ENCODE assay signal across 8 cellular contexts in genomic region chr20:35953411-35954199, GRCh38. TPM values are rescaled to one million over a fixed set of nuclear protein-coding genes. Genes with fewer than 3 reads are reported as not detected.
DNase-seq lines count a peak whose midpoint lies in the region; ATAC-seq lines count a peak whose summit lies in the region.

No MANE protein-coding gene starts in this region.

- no peaks in the 10 kb centered on the region for H3K9me3 ChIP-seq in esophagus (ENCODE audit: control insufficient read depth in 2 of 2, insufficient read depth in 1 of 2, low read depth in 1 of 2, low read length in 1 of 2)

- peak overlapping the region; percentile 99 for H3K4me3 Mint-ChIP-seq in activated T-cell treated with anti-CD3 and anti-CD28 coated beads, Interleukin-2, amount 50 U/mL, for 4 hours
- H3K4me3 Mint-ChIP-seq in naive thymus-derived CD8-positive, alpha-beta T cell: peak overlapping the region; percentile 89 to 100 (median 99)

- H3K27ac Mint-ChIP-seq in naive thymus-derived CD8-positive, alpha-beta T cell: peak overlapping the region; percentile 94 to 100 (median 99)

- peak overlapping the region; percentile 100 for H3K27ac ChIP-seq in esophagus (ENCODE audit: low read depth in 2 of 2, low read length in 1 of 2)

- 0 to 1% methylated on average over 54 to 64 of the region's 64 CpGs for WGBS in esophagus, 2 donors

- H3K27me3 ChIP-seq in esophagus (ENCODE audit: control insufficient read depth in 1 of 2, insufficient read depth in 2 of 2, low read length in 2 of 2): no peaks in the 10 kb centered on the region

- in situ Hi-C loops in G401 (cut with HindIII; ENCODE audit: low sequenced_read_pairs): no loop called here

- peak; percentile 51 for DNase-seq in NOMO-1 treated with dmso at 0.1 percent for 144 hours (lab: John Stamatoyannopoulos, UW; ENCODE audit: unreplicated experiment)
- DNase-seq in activated T-cell treated with anti-CD3 and anti-CD28 coated beads, Interleukin-2, amount 50 U/mL, for 4 hours: peak; percentile 51
- DNase-seq in naive thymus-derived CD8-positive, alpha-beta T cell: peak; percentile 52 to 83 (median 70)
- DNase-seq in stimulated activated naive CD4-positive, alpha-beta T cell treated with Interleukin-2 at 50 U/mL for 16 hours (lab: John Stamatoyannopoulos, UW): peak; percentile 58
- DNase-seq in G401 (ENCODE audit: low spot score): no peak

- ATAC-seq in GM18517 (IDR thresholded peaks at IDR 0.05; ENCODE audit: unreplicated experiment) (peak; percentile 26), HG02884 (IDR thresholded peaks at IDR 0.05; ENCODE audit: unreplicated experiment) (peak; percentile 5)
- ATAC-seq in activated T-cell treated with anti-CD3 and anti-CD28 coated beads, Interleukin-2, amount 50 U/mL, for 4 hours: peak; percentile 30 to 35
- ATAC-seq in naive thymus-derived CD8-positive, alpha-beta T cell: peak; percentile 43 to 45

- no peaks in the 10 kb centered on the region for H3K4me1 ChIP-seq in esophagus (ENCODE audit: control insufficient read depth in 2 of 2, insufficient read depth in 2 of 2, low read length in 1 of 2)

- peaks cover 12% of the 10 kb centered on the region for H3K4me1 Mint-ChIP-seq in activated T-cell treated with anti-CD3 and anti-CD28 coated beads, Interleukin-2, amount 50 U/mL, for 4 hours (ENCODE audit: low read depth)
- H3K4me1 Mint-ChIP-seq in naive thymus-derived CD8-positive, alpha-beta T cell: peaks cover 6 to 31% (median 26%) of the 10 kb centered on the region in 4 donors

- H3K36me3 Mint-ChIP-seq in activated T-cell treated with anti-CD3 and anti-CD28 coated beads, Interleukin-2, amount 50 U/mL, for 4 hours (ENCODE audit: insufficient read depth): peaks cover 2% of the 10 kb centered on the region
- peaks cover 0 to 10% (median 2%) of the 10 kb centered on the region in 3 donors for H3K36me3 Mint-ChIP-seq in naive thymus-derived CD8-positive, alpha-beta T cell

- H3K4me3 ChIP-seq in esophagus (ENCODE audit: low read depth in 1 of 2, low read length in 2 of 2): peak overlapping the region; percentile 72 to 98

- POLR2A ChIA-PET in naive thymus-derived CD8-positive, alpha-beta T cell (lab: Charles Lee): interaction anchor here (0.6 to 3.5 kb wide), 36 partner anchors 9 to 1960 kb away, joined by 3 to 77 read pairs (median 4); partner anchors contain the start of genes AAR2, ACSS2, CEP250 and CNBD2

- H3K36me3 ChIP-seq in esophagus (ENCODE audit: control insufficient read depth in 2 of 2, insufficient read depth in 2 of 2, low read length in 1 of 2): no peaks in the 10 kb centered on the region

- no peaks in the 10 kb centered on the region for H3K27me3 Mint-ChIP-seq in activated T-cell treated with anti-CD3 and anti-CD28 coated beads, Interleukin-2, amount 50 U/mL, for 4 hours (ENCODE audit: low read depth)
- no peaks in the 10 kb centered on the region for H3K27me3 Mint-ChIP-seq in naive thymus-derived CD8-positive, alpha-beta T cell

- H3K9me3 Mint-ChIP-seq in activated T-cell treated with anti-CD3 and anti-CD28 coated beads, Interleukin-2, amount 50 U/mL, for 4 hours: no peaks in the 10 kb centered on the region
- no peaks in the 10 kb centered on the region for H3K9me3 Mint-ChIP-seq in naive thymus-derived CD8-positive, alpha-beta T cell

RNA-seq across cellular contexts. Expression of gene SCAND1, which starts 0.7 kb away (rescaled TPM):
- total RNA-seq in activated T-cell treated with anti-CD3 and anti-CD28 coated beads, Interleukin-2, amount 50 U/mL, for 4 hours: 10 to 100 TPM; 54.5 to 59.5 (median 57.1) TPM
- polyA plus RNA-seq in esophagus: 100 to 1,000 TPM in 1 of 2 donors, 10 to 100 TPM in 1; 84.5 to 182 TPM
- 10 to 100 TPM; 59.6 to 62.6 TPM for total RNA-seq in naive thymus-derived CD8-positive, alpha-beta T cell
- polyA plus RNA-seq in naive thymus-derived CD8-positive, alpha-beta T cell: 100 to 1,000 TPM; 156 to 206 (median 176) TPM
- 83.0 and 147 TPM in 2 replicates for total RNA-seq in G401 (2014; rRNA removed; shearing (Covaris generic))

RNA-seq across cellular contexts. Expression of gene CNBD2, which starts 14.8 kb away (rescaled TPM):
- total RNA-seq in activated T-cell treated with anti-CD3 and anti-CD28 coated beads, Interleukin-2, amount 50 U/mL, for 4 hours: 1 to 10 TPM; 3.6 to 4.9 (median 4.1) TPM
- 10 to 100 TPM in 1 of 2 donors, 1 to 10 TPM in 1; 6.1 to 13.5 TPM for polyA plus RNA-seq in esophagus
- total RNA-seq in naive thymus-derived CD8-positive, alpha-beta T cell: 10 to 100 TPM in 1 of 2 experiments, 1 to 10 TPM in 1; 8.7 to 11.3 TPM
- polyA plus RNA-seq in naive thymus-derived CD8-positive, alpha-beta T cell: 1 to 10 TPM; 6.4 to 9.5 (median 6.7) TPM
- 5.8 and 8.6 TPM in 2 replicates for total RNA-seq in G401 (2014; rRNA removed; shearing (Covaris generic))
